Comparison of ENCODE assay signal across 8 cellular contexts in genomic region chr2:230416061-230416721, GRCh38. TPM values are rescaled to one million over a fixed set of nuclear protein-coding genes. Genes with fewer than 3 reads are reported as not detected.
DNase-seq lines count a peak whose midpoint lies in the region; ATAC-seq and TF ChIP-seq lines count a peak whose summit lies in the region.

Gene SP100, plus strand, starts transcription at chr2:230416201. Its CDS starts 96 bp downstream, at chr2:230416297.

- no peaks in the 10 kb centered on the region for H3K36me3 ChIP-seq in colonic mucosa
- no peaks in the 10 kb centered on the region for H3K36me3 ChIP-seq in BE2C

- H3K9me3 ChIP-seq in colonic mucosa = no peaks in the 10 kb centered on the region
- no peaks in the 10 kb centered on the region for H3K9me3 ChIP-seq in BE2C

- H3K4me3 ChIP-seq in colonic mucosa (peak within 1 kb of the TSS; percentile 38), BE2C (ENCODE audit: low read depth, low read length) (no peak within 1 kb of the TSS)

- peak within 1 kb of the TSS; percentile 98 for H3K27ac ChIP-seq in colonic mucosa

- peaks cover 4% of the 10 kb centered on the region for H3K4me1 ChIP-seq in colonic mucosa
- no peaks in the 10 kb centered on the region for H3K4me1 ChIP-seq in BE2C

- H3K9ac ChIP-seq in colonic mucosa (ENCODE audit: low read depth in 2 of 2, low read length in 2 of 2) = peak within 1 kb of the TSS; percentile 77 to 95

- DNase-seq in EH (ENCODE audit: low read depth) (peak; percentile 91), LoVo (ENCODE audit: low spot score) (peak; percentile 75), colonic mucosa (peak; percentile 85), mesenteric fat pad (ENCODE audit: low spot score) (no peak), BE2C (no peak)
- peak; percentile 52 to 54 for DNase-seq in activated CD4-positive, alpha-beta T cell treated with anti-CD3 and anti-CD28 coated beads for 24 hours (ENCODE audit: low read depth in 2 of 2)
- DNase-seq in stimulated activated CD8-positive, alpha-beta memory T cell treated with anti-CD3 and anti-CD28 coated beads, Interleukin-4, amount 100 ng/mL, for 48 hours = peak; percentile 80

- no peak for TF ChIP-seq CTCF in colonic mucosa (IDR thresholded peaks at IDR 0.05)
- TF ChIP-seq CTCF in BE2C (IDR thresholded peaks at IDR 0.05; ENCODE audit: low read depth, low read length) = no peak

- ATAC-seq in GM21737 (IDR thresholded peaks at IDR 0.05; ENCODE audit: unreplicated experiment) = peak; percentile 73

- no peaks in the 10 kb centered on the region for H3K27me3 ChIP-seq in colonic mucosa
- H3K27me3 ChIP-seq in BE2C = no peaks in the 10 kb centered on the region; the same call in 1 of the 2 replicates

- intact Hi-C loops in colonic mucosa (cut with DNase I) = loop anchor here (10.0 kb wide), 1 partner anchor 91 kb away; the partner anchor contains the start of gene SP140L

RNA-seq across cellular contexts. Expression of gene SP100, which starts in this region (rescaled TPM):
- total RNA-seq in colonic mucosa (10 to 100 TPM; 35.7 to 53.6 TPM), mesenteric fat pad (121 TPM)
- 0.79 TPM for polyA plus RNA-seq in BE2C (2012; ENCODE audit: insufficient read depth, insufficient read length, low read depth)

Comparison
In these comparisons a context has a peak if more than half of its experiments do, and no peak if none do; other contexts are left out.
1. DNase-seq: peak in EH (single experiment), LoVo (single experiment), activated CD4-positive, alpha-beta T cell treated with anti-CD3 and anti-CD28 coated beads for 24 hours (2 of 2), colonic mucosa (single experiment) and stimulated activated CD8-positive, alpha-beta memory T cell treated with anti-CD3 and anti-CD28 coated beads, Interleukin-4, amount 100 ng/mL, for 48 hours (single experiment); none in mesenteric fat pad (single experiment) and BE2C (single experiment).